In the genomic region with DNA sequence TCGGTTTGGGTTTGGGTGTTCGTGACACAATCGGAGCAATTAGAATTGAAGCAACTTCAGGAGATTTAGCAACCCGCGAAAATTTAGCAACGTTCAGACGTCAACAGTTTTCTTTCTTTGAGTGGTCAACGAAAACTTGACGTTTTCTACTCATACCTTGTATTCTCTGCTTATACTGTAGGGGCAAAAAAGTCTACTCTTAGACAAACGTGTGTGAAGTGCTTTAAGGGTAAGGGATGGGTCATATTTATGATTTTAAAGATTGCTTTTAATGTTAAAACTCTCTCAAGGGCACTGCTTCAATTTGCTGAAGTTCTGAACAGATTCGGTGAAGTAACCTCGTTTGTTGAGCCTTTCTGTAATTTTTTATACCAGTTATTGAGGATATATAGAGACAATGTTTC, we compare ENCODE assay signal across 11 cellular contexts. TPM values are rescaled to one million over a fixed set of nuclear protein-coding genes. Genes with fewer than 3 reads are reported as not detected.
DNase-seq lines count a peak whose midpoint lies in the region; ATAC-seq, FAIRE-seq and TF ChIP-seq lines count a peak whose summit lies in the region.
"Had no signal": no experiment of that assay in that cellular context is flagged by ENCODE, and none has a peak within 500 bp of the region (broad histone marks: within the 10 kb centered on the region; RNA-seq: fewer than 3 reads in every experiment).

No MANE protein-coding gene starts in this region.

- peak overlapping the region; percentile 25 for H3K4me3 Mint-ChIP-seq in T-helper 1 cell treated with Interleukin-12 subunit alpha and Interleukin-12 subunit beta and Interleukin-4 antibody, amounts not matched to agents 30 μg/mL and 1 μg/mL, for 36 hours

- TF ChIP-seq EP300 in H1 (IDR thresholded peaks at IDR 0.05; ENCODE audit: borderline replicate concordance in 1 of 2, low read depth in 2 of 2, low read length in 2 of 2): no peak

- peaks cover 23% of the 10 kb centered on the region for H3K4me1 Mint-ChIP-seq in T-helper 1 cell treated with Interleukin-12 subunit alpha and Interleukin-12 subunit beta and Interleukin-4 antibody, amounts not matched to agents 30 μg/mL and 1 μg/mL, for 36 hours (ENCODE audit: low read depth)

- no peak overlapping the region for H2BK120ac ChIP-seq in H1 (replicated peaks; ENCODE audit: low read depth, low read length)

- no peaks in the 10 kb centered on the region for H3K79me2 ChIP-seq in H1 (ENCODE audit: control insufficient read depth in 1 of 2, insufficient read depth in 2 of 2, low read length in 2 of 2)

- no peak overlapping the region for H2BK12ac ChIP-seq in H1 (ENCODE audit: low read depth, low read length)

- no peaks in the 10 kb centered on the region for H3K9me3 ChIP-seq in H1 (ENCODE audit: insufficient read depth in 2 of 2, low read depth in 1 of 2, low read length in 1 of 2)

- CTCF ChIA-PET in H1 (lab: Charles Lee; ENCODE audit: partially characterized antibody): interaction anchor here (0.5 to 2.3 kb wide), 2 partner anchors 10 to 35 kb away, joined by 4 to 6 read pairs; no protein-coding TSS in a partner anchor

- peaks cover 0 to 8% (median 0%) of the 10 kb centered on the region in 4 experiments; a peak in 1 of 8 replicates for H3K36me3 ChIP-seq in H1 (ENCODE audit: control insufficient read depth in 2 of 4, insufficient read depth in 4 of 4, low read length in 3 of 4)
- H3K36me3 ChIP-seq: cardiac muscle cell had no signal

- no peak for ATAC-seq in HG02763 (IDR thresholded peaks at IDR 0.05; ENCODE audit: unreplicated experiment)
- ATAC-seq in HG03469 (IDR thresholded peaks at IDR 0.05; ENCODE audit: unreplicated experiment): no peak

- peak overlapping the region; percentile 17; the same call in 1 of the 2 replicates for H3K18ac ChIP-seq in H1 (ENCODE audit: extremely low read depth, low read length)

- no peak overlapping the region for H2BK15ac ChIP-seq in H1 (ENCODE audit: low read length)

- peak overlapping the region; percentile 68 to 86 for H3K4me2 ChIP-seq in H1 (ENCODE audit: insufficient read depth in 1 of 2, low read depth in 2 of 2, low read length in 2 of 2)

- no peak overlapping the region for H2AFZ ChIP-seq in H1 (ENCODE audit: low read length)

- no peak for TF ChIP-seq POLR2A in H1 (IDR thresholded peaks at IDR 0.05; ENCODE audit: control extremely low read depth in 1 of 2, low read depth in 2 of 2, low read length in 2 of 2)

- no peak overlapping the region for H3K9ac ChIP-seq in H1 (replicated peaks in 1 of 4; ENCODE audit: extremely low read depth in 1 of 4, low read depth in 3 of 4, low read length in 3 of 4)

- DNase-seq in T-helper 1 cell: no peak
- peak; percentile 74 to 82 for DNase-seq in NOMO-1 (lab: John Stamatoyannopoulos, UW; ENCODE audit: unreplicated experiment in 2 of 2)
- DNase-seq in H1 (ENCODE audit: low read depth in 1 of 2, low spot score in 2 of 2): no peak
- DNase-seq in pons (ENCODE audit: low spot score): peak; percentile 22
- no peak for DNase-seq in inferior parietal cortex (ENCODE audit: extremely low spot score)
- DNase-seq: activated CD4-positive, CD25-positive, alpha-beta regulatory T cell; NCI-H446 had no signal

- peak overlapping the region in 3 of 4 experiments; percentile 16 to 54 (median 19); a peak in 5 of 8 replicates for H3K4me3 ChIP-seq in H1 (ENCODE audit: extremely low read depth in 1 of 4, insufficient read depth in 2 of 4, low read depth in 3 of 4, low read length in 4 of 4)
- H3K4me3 ChIP-seq: cardiac muscle cell had no signal

- H3K23ac ChIP-seq in H1 (ENCODE audit: insufficient read length): no peak overlapping the region

- no peak overlapping the region for H3K14ac ChIP-seq in H1 (ENCODE audit: insufficient read length)

- H4K91ac ChIP-seq in H1 (replicated peaks; ENCODE audit: insufficient read length, low read length): no peak overlapping the region

- H2AK5ac ChIP-seq in H1 (ENCODE audit: low read depth, low read length): no peak overlapping the region

- H3K4me1 ChIP-seq in H1 (replicated peaks in 1 of 4; ENCODE audit: control insufficient read depth in 3 of 4, insufficient read depth in 4 of 4, low read length in 3 of 4): peaks cover 5 to 34% (median 27%) of the 10 kb centered on the region in 4 experiments

- H3K27ac ChIP-seq in H1 (ENCODE audit: low read depth, low read length): no peak overlapping the region
- H3K27ac ChIP-seq: cardiac muscle cell had no signal

- H3K27ac Mint-ChIP-seq in T-helper 1 cell treated with Interleukin-12 subunit alpha and Interleukin-12 subunit beta and Interleukin-4 antibody, amounts not matched to agents 30 μg/mL and 1 μg/mL, for 36 hours: peak overlapping the region; percentile 63

- H3K27me3 Mint-ChIP-seq in T-helper 1 cell treated with Interleukin-12 subunit alpha and Interleukin-12 subunit beta and Interleukin-4 antibody, amounts not matched to agents 30 μg/mL and 1 μg/mL, for 36 hours (ENCODE audit: low read depth): peaks cover 87% of the 10 kb centered on the region

- FAIRE-seq in H1 (lab: Jason Lieb, UNC): no peak

- no peak overlapping the region for H3K4ac ChIP-seq in H1 (replicated peaks; ENCODE audit: insufficient read length, low read depth, low read length)

- H3K23me2 ChIP-seq in H1 (ENCODE audit: low read depth, low read length): peaks cover 12% of the 10 kb centered on the region

- H4K20me1 ChIP-seq in H1 (replicated peaks in 1 of 2; ENCODE audit: control insufficient read depth in 1 of 2, insufficient read depth in 2 of 2, low read length in 2 of 2): peaks cover 3 to 13% of the 10 kb centered on the region in 2 experiments

- peaks cover 10% of the 10 kb centered on the region for H3K9me3 Mint-ChIP-seq in T-helper 1 cell treated with Interleukin-12 subunit alpha and Interleukin-12 subunit beta and Interleukin-4 antibody, amounts not matched to agents 30 μg/mL and 1 μg/mL, for 36 hours

- no peaks in the 10 kb centered on the region for H3K79me1 ChIP-seq in H1 (ENCODE audit: low read depth, low read length)

- TF ChIP-seq CTCF in H1 (IDR thresholded peaks at IDR 0.05; ENCODE audit: control extremely low read depth in 1 of 3, insufficient read depth in 1 of 3, low read depth in 1 of 3, low read length in 3 of 3): no peak

- no peak for TF ChIP-seq RAD21 in H1 (IDR thresholded peaks at IDR 0.05 in 1 of 2, conservative IDR thresholded peaks at IDR 0.05 in 1 of 2; ENCODE audit: low read depth in 2 of 2, low read length in 2 of 2)

- H3K27me3 ChIP-seq in H1 (replicated peaks in 1 of 4; ENCODE audit: control insufficient read depth in 3 of 4, extremely low read depth in 1 of 4, insufficient read depth in 3 of 4, low read length in 3 of 4): peaks cover 45 to 75% (median 60%) of the 10 kb centered on the region in 4 experiments; a peak in 6 of 7 replicates

- no peak overlapping the region for H4K5ac ChIP-seq in H1 (ENCODE audit: insufficient read length, low read depth, low read length)

- WGBS in H1 (ENCODE audit: extremely low coverage in 1 of 2, insufficient coverage in 1 of 2, insufficient read length in 1 of 2, insufficient replicate concordance in 2 of 2, low coverage in 1 of 2, low lambda C conversion rate in 2 of 2, missing lambda C conversion rate in 1 of 2), 2 experiments: 7% methylated on average over 12 of the region's 12 CpGs; no CpG with 5 or more reads in 1 of the 2 experiments

- no peak overlapping the region for H3K56ac ChIP-seq in H1 (replicated peaks; ENCODE audit: insufficient read length, low read depth, low read length)

- H3K36me3 Mint-ChIP-seq in T-helper 1 cell treated with Interleukin-12 subunit alpha and Interleukin-12 subunit beta and Interleukin-4 antibody, amounts not matched to agents 30 μg/mL and 1 μg/mL, for 36 hours (ENCODE audit: low read depth): peaks cover 8% of the 10 kb centered on the region

- H4K8ac ChIP-seq in H1 (ENCODE audit: extremely low read depth, insufficient read depth, low read length): no peak overlapping the region

- no peak overlapping the region for H2BK5ac ChIP-seq in H1 (ENCODE audit: low read depth, low read length)

- POLR2A ChIA-PET in H1 (lab: Charles Lee; ENCODE audit: partially characterized antibody): interaction anchor here (0.6 to 3.1 kb wide), 2 partner anchors 11 to 13 kb away, joined by 3 to 32 read pairs; a partner anchor contains a TSS

- no peak overlapping the region for H2BK20ac ChIP-seq in H1 (ENCODE audit: low read length)

RNA-seq across cellular contexts. Expression of a gene that starts 9.5 kb away (rescaled TPM):
- 3.3 and 3.8 TPM in 2 replicates for total RNA-seq in H1 (2021; fragmentation: NEBNext Ultra II Directional; extraction: Animal tissue kit (Norgen Biotek cat#: 25700))
- polyA plus RNA-seq in H1 (2011; rRNA removed): 0.24 and 0.53 TPM in 2 replicates
- polyA plus RNA-seq in H1 (2011; cell fraction: cytosol; rRNA removed): 0.17 TPM
- 1.0 TPM for polyA plus RNA-seq in H1 (2011; cell fraction: nucleus; rRNA removed)
- 1.3 to 1.7 TPM (median 1.5 TPM) in 4 replicates for polyA plus RNA-seq in H1 (2012, experiment 1 of 2)
- polyA plus RNA-seq in H1 (2012, experiment 2 of 2): 0.98 TPM
- 2.7 TPM for polyA plus RNA-seq in H1 (2013, experiment 1 of 2)
- polyA plus RNA-seq in H1 (2013, experiment 2 of 2): 3.1 TPM
- polyA minus RNA-seq in H1 (2011; rRNA and poly(A)+ RNA removed): 0.37 and 0.57 TPM in 2 replicates
- 0.59 TPM for polyA minus RNA-seq in H1 (2011; cell fraction: cytosol; rRNA and poly(A)+ RNA removed)
- polyA minus RNA-seq in H1 (2011; cell fraction: nucleus; rRNA and poly(A)+ RNA removed): 3.6 TPM
- polyA plus RNA-seq: cardiac muscle cell had no signal

Comparison
In these comparisons a context has a peak if more than half of its experiments do, and no peak if none do; other contexts are left out.
1. DNase-seq: peak in NOMO-1 (2 of 2) and pons (single experiment); none in T-helper 1 cell (0 of 5), H1 (0 of 2) and inferior parietal cortex (single experiment).